14 cellular contexts compared by ENCODE assay signal in the genomic region with DNA sequence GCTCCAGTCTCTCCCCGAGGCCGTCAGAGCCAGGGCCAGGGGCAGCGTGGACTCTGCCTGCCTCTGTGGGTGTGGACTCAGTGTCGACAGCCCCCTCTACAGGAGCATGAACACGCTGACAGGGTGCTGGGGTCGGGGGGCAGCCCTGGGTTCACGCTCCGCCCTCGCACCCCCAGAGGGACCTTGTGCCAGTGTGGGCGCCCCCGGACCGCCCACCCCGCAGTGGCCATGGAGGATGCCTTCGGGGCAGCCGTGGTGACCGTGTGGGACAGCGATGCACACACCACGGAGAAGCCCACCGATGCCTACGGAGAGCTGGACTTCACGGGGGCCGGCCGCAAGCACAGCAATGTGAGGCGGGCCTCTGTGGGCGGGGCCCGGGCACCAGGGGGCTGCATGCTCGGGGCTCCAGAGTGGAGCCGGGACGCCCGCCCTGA. TPM values are rescaled to one million over a fixed set of nuclear protein-coding genes. Genes with fewer than 3 reads are reported as not detected.
DNase-seq lines count a peak whose midpoint lies in the region; ATAC-seq and TF ChIP-seq lines count a peak whose summit lies in the region.
"Had no signal": no experiment of that assay in that cellular context is flagged by ENCODE, and none has a peak within 500 bp of the region (broad histone marks: within the 10 kb centered on the region; RNA-seq: fewer than 3 reads in every experiment).

No MANE protein-coding gene starts in this region.

- H3K27ac ChIP-seq in GM23338 (ENCODE audit: low read depth) (no peak overlapping the region), coronary artery (peak overlapping the region; percentile 85 to 91), layer of hippocampus (ENCODE audit: low read depth, low read length) (peak overlapping the region; percentile 39), skeletal muscle tissue (ENCODE audit: low read depth, low read length) (peak overlapping the region; percentile 90)
- H3K27ac ChIP-seq: ovary had no signal

- no peak overlapping the region for H3K4me3 Mint-ChIP-seq in GM23338
- H3K4me3 Mint-ChIP-seq in activated naive CD8-positive, alpha-beta T cell treated with anti-CD3 and anti-CD28 coated beads for 36 hours, result no peak overlapping the region

- H3K4me3 ChIP-seq in GM23338 (peak overlapping the region; percentile 55), coronary artery (peak overlapping the region; percentile 56), skeletal muscle tissue (ENCODE audit: low read length in 3 of 3) (peak overlapping the region; percentile 48 to 67 (median 53)), MG63 (no peak overlapping the region)
- H3K4me3 ChIP-seq: ovary had no signal

- no peaks in the 10 kb centered on the region for H3K36me3 Mint-ChIP-seq in GM23338 (ENCODE audit: low read depth)
- no peaks in the 10 kb centered on the region for H3K36me3 Mint-ChIP-seq in activated naive CD8-positive, alpha-beta T cell treated with anti-CD3 and anti-CD28 coated beads for 36 hours

- H3K36me3 ChIP-seq in GM23338 (ENCODE audit: insufficient read depth), result no peaks in the 10 kb centered on the region
- peaks cover 15 to 18% (median 17%) of the 10 kb centered on the region in 3 donors for H3K36me3 ChIP-seq in skeletal muscle tissue (ENCODE audit: control insufficient read depth in 3 of 3, insufficient read depth in 3 of 3, low read length in 3 of 3)
- peaks cover 14% of the 10 kb centered on the region for H3K36me3 ChIP-seq in MG63
- H3K36me3 ChIP-seq: ovary had no signal

- TF ChIP-seq CTCF in GM23338 (conservative IDR thresholded peaks at IDR 0.05; ENCODE audit: low read depth in 2 of 2) (peak; percentile 45 to 50), coronary artery (IDR thresholded peaks at IDR 0.05) (no peak)

- H3K9me3 Mint-ChIP-seq in GM23338, result no peaks in the 10 kb centered on the region
- H3K9me3 Mint-ChIP-seq in activated naive CD8-positive, alpha-beta T cell treated with anti-CD3 and anti-CD28 coated beads for 36 hours, result no peaks in the 10 kb centered on the region

- H3K9me3 ChIP-seq in skeletal muscle tissue (ENCODE audit: control insufficient read depth in 3 of 3, low read length in 3 of 3) (no peaks in the 10 kb centered on the region), MG63 (no peaks in the 10 kb centered on the region)
- H3K9me3 ChIP-seq: ovary had no signal

- H4K20me1 ChIP-seq in GM23338 (replicated peaks; ENCODE audit: insufficient read depth), result no peaks in the 10 kb centered on the region

- peak overlapping the region; percentile 84 for H2AFZ ChIP-seq in GM23338

- peaks cover 6% of the 10 kb centered on the region; the same call in 2 of the 3 replicates for H3K4me1 Mint-ChIP-seq in GM23338
- no peaks in the 10 kb centered on the region for H3K4me1 Mint-ChIP-seq in activated naive CD8-positive, alpha-beta T cell treated with anti-CD3 and anti-CD28 coated beads for 36 hours

- ATAC-seq in GM23338 (peak; percentile 93), HG03378 (IDR thresholded peaks at IDR 0.05; ENCODE audit: unreplicated experiment) (no peak)

- H3K79me2 ChIP-seq in GM23338 (replicated peaks; ENCODE audit: insufficient read depth), result no peaks in the 10 kb centered on the region

- peaks cover 2% of the 10 kb centered on the region for H3K27me3 Mint-ChIP-seq in GM23338 (ENCODE audit: insufficient read depth, low read depth, poor library complexity)
- H3K27me3 Mint-ChIP-seq in activated naive CD8-positive, alpha-beta T cell treated with anti-CD3 and anti-CD28 coated beads for 36 hours, result peaks cover 22% of the 10 kb centered on the region

- 0 out of 2 replicates have a peak, but pooled peaks cover 2% of the 10 kb centered on the region for H3F3A ChIP-seq in GM23338 (replicated peaks; ENCODE audit: low read depth)

- peak overlapping the region; percentile 58 to 87 (median 75) for H3K9ac ChIP-seq in skeletal muscle tissue (ENCODE audit: low read depth in 1 of 3, low read length in 3 of 3)

- no peaks in the 10 kb centered on the region for H3K9me2 ChIP-seq in GM23338 (ENCODE audit: insufficient read depth)

- peak overlapping the region; percentile 81 for H3K4me2 ChIP-seq in GM23338

- DNase-seq in GM23338 (ENCODE audit: low spot score) (peak; percentile 48), coronary artery (ENCODE audit: low spot score) (no peak), MG63 (no peak)
- no peak for DNase-seq in activated CD4-positive, alpha-beta T cell treated with anti-CD3 and anti-CD28 coated beads, Interleukin-2, amount 50 U/mL, for 1 hour
- no peak for DNase-seq in activated naive CD8-positive, alpha-beta T cell treated with anti-CD3 and anti-CD28 coated beads for 36 hours
- DNase-seq: activated T-cell treated with anti-CD3 and anti-CD28 coated beads, Interleukin-2, amount 50 U/mL, for 1 hour; AML-193; NCI-H1048; ovary; stimulated activated CD4-positive, alpha-beta T cell treated with anti-CD3 and anti-CD28 coated beads, Interleukin-4, amount 100 ng/mL, for 4 hours had no signal

- H3K4me1 ChIP-seq in GM23338 (ENCODE audit: insufficient read depth) (peaks cover 7% of the 10 kb centered on the region; the same call in 1 of the 2 replicates), skeletal muscle tissue (ENCODE audit: control insufficient read depth in 3 of 3, insufficient read depth in 3 of 3, low read length in 3 of 3) (peaks cover 12 to 26% (median 19%) of the 10 kb centered on the region in 3 donors)

- H3K27ac Mint-ChIP-seq in GM23338, result no peak overlapping the region
- H3K27ac Mint-ChIP-seq in activated naive CD8-positive, alpha-beta T cell treated with anti-CD3 and anti-CD28 coated beads for 36 hours, result no peak overlapping the region

- 0 out of 2 replicates have a peak, but pooled peaks cover 12% of the 10 kb centered on the region for H3K27me3 ChIP-seq in GM23338 (ENCODE audit: insufficient read depth)
- H3K27me3 ChIP-seq in layer of hippocampus (ENCODE audit: control insufficient read depth, insufficient read depth, low read length), result no peaks in the 10 kb centered on the region
- no peaks in the 10 kb centered on the region for H3K27me3 ChIP-seq in skeletal muscle tissue (ENCODE audit: control insufficient read depth in 3 of 3, insufficient read depth in 3 of 3, low read length in 3 of 3)
- no peaks in the 10 kb centered on the region for H3K27me3 ChIP-seq in MG63
- H3K27me3 ChIP-seq: ovary had no signal

TF ChIP-seq in GM23338, 12 proteins besides CTCF, POLR2A, EP300 and RAD21 (continues in another document):
- TF ChIP-seq, protein P1, sequence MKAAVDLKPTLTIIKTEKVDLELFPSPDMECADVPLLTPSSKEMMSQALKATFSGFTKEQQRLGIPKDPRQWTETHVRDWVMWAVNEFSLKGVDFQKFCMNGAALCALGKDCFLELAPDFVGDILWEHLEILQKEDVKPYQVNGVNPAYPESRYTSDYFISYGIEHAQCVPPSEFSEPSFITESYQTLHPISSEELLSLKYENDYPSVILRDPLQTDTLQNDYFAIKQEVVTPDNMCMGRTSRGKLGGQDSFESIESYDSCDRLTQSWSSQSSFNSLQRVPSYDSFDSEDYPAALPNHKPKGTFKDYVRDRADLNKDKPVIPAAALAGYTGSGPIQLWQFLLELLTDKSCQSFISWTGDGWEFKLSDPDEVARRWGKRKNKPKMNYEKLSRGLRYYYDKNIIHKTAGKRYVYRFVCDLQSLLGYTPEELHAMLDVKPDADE (IDR thresholded peaks at IDR 0.05), result no peak
- TF ChIP-seq JUNB (IDR thresholded peaks at IDR 0.05; ENCODE audit: unreplicated experiment) (no peak), ZNF331 (CRISPR knock-in tag; IDR thresholded peaks at IDR 0.05; ENCODE audit: low read depth) (no peak), NANOG (IDR thresholded peaks at IDR 0.05; ENCODE audit: borderline replicate concordance) (no peak)

RNA-seq across cellular contexts. Expression of a gene that starts 8.3 kb away (rescaled TPM):
- 11.6 and 16.5 TPM in 2 replicates for total RNA-seq in GM23338 (2014; rRNA removed; shearing (Covaris generic))
- 25.7 and 30.4 TPM in 2 replicates for polyA plus RNA-seq in GM23338 (2016; fragmentation: Nextera tagmentation; extraction: Ambion mirVana)
- 5.2 TPM for total RNA-seq in skeletal muscle tissue
- 7.9 and 8.4 TPM in 2 replicates for total RNA-seq in MG63 (2014; rRNA removed; shearing (Covaris generic); ENCODE audit: low replicate concordance)
- not detected for total RNA-seq in activated naive CD8-positive, alpha-beta T cell treated with anti-CD3 and anti-CD28 coated beads for 36 hours

RNA-seq across cellular contexts. Expression of a gene that starts 10.7 kb away (rescaled TPM):
- 1.4 and 1.9 TPM in 2 replicates for total RNA-seq in GM23338 (2014; rRNA removed; shearing (Covaris generic))
- 2.0 and 2.5 TPM in 2 replicates for polyA plus RNA-seq in GM23338 (2016; fragmentation: Nextera tagmentation; extraction: Ambion mirVana)
- total RNA-seq in skeletal muscle tissue, result 78.3 TPM
- total RNA-seq in MG63 (2014; rRNA removed; shearing (Covaris generic); ENCODE audit: low replicate concordance), result not detected in 2 replicates
- not detected for total RNA-seq in activated naive CD8-positive, alpha-beta T cell treated with anti-CD3 and anti-CD28 coated beads for 36 hours
- total RNA-seq: fibroblast of lung had no signal

RNA-seq across cellular contexts. Expression of a gene that starts 46.5 kb away (rescaled TPM):
- 22.6 and 29.7 TPM in 2 replicates for total RNA-seq in GM23338 (2014; rRNA removed; shearing (Covaris generic))
- polyA plus RNA-seq in GM23338 (2016; fragmentation: Nextera tagmentation; extraction: Ambion mirVana), result 21.3 and 25.4 TPM in 2 replicates
- total RNA-seq in skeletal muscle tissue, result 3.1 TPM
- 3.4 and 21.4 TPM in 2 replicates for total RNA-seq in MG63 (2014; rRNA removed; shearing (Covaris generic); ENCODE audit: low replicate concordance)
- 1 to 10 TPM; 3.2 to 4.3 TPM for total RNA-seq in activated naive CD8-positive, alpha-beta T cell treated with anti-CD3 and anti-CD28 coated beads for 36 hours

RNA-seq across cellular contexts. Expression of a gene that starts 46.9 kb away (rescaled TPM):
- 2.6 and 8.1 TPM in 2 replicates for total RNA-seq in GM23338 (2014; rRNA removed; shearing (Covaris generic))
- polyA plus RNA-seq in GM23338 (2016; fragmentation: Nextera tagmentation; extraction: Ambion mirVana), result 8.0 and 9.1 TPM in 2 replicates
- not detected for total RNA-seq in skeletal muscle tissue
- total RNA-seq in MG63 (2014; rRNA removed; shearing (Covaris generic); ENCODE audit: low replicate concordance), result 3.7 and 4.6 TPM in 2 replicates
- 1 to 10 TPM; 1.0 to 1.3 TPM for total RNA-seq in activated naive CD8-positive, alpha-beta T cell treated with anti-CD3 and anti-CD28 coated beads for 36 hours

RNA-seq across cellular contexts. Expression of a gene that starts 51.7 kb away (rescaled TPM):
- total RNA-seq in GM23338 (2014; rRNA removed; shearing (Covaris generic)), result 1.2 and 7.8 TPM in 2 replicates
- 8.6 and 10.5 TPM in 2 replicates for polyA plus RNA-seq in GM23338 (2016; fragmentation: Nextera tagmentation; extraction: Ambion mirVana)
- 18.3 TPM for total RNA-seq in skeletal muscle tissue
- 12.3 and 20.4 TPM in 2 replicates for total RNA-seq in MG63 (2014; rRNA removed; shearing (Covaris generic); ENCODE audit: low replicate concordance)
- 1 to 10 TPM; 2.2 to 2.5 TPM for total RNA-seq in activated naive CD8-positive, alpha-beta T cell treated with anti-CD3 and anti-CD28 coated beads for 36 hours

Comparison
In these comparisons a context has a peak if more than half of its experiments do, and no peak if none do; other contexts are left out.
1. RNA of a gene that starts 10.7 kb away (total RNA-seq): 78.3 TPM in skeletal muscle tissue (single experiment); 1.4 to 1.9 TPM in GM23338, not detected in MG63 and not detected in activated naive CD8-positive, alpha-beta T cell treated with anti-CD3 and anti-CD28 coated beads for 36 hours; every median in the first group is over 10 times any median in the second.